12 cellular contexts compared by ENCODE assay signal in the genomic region with DNA sequence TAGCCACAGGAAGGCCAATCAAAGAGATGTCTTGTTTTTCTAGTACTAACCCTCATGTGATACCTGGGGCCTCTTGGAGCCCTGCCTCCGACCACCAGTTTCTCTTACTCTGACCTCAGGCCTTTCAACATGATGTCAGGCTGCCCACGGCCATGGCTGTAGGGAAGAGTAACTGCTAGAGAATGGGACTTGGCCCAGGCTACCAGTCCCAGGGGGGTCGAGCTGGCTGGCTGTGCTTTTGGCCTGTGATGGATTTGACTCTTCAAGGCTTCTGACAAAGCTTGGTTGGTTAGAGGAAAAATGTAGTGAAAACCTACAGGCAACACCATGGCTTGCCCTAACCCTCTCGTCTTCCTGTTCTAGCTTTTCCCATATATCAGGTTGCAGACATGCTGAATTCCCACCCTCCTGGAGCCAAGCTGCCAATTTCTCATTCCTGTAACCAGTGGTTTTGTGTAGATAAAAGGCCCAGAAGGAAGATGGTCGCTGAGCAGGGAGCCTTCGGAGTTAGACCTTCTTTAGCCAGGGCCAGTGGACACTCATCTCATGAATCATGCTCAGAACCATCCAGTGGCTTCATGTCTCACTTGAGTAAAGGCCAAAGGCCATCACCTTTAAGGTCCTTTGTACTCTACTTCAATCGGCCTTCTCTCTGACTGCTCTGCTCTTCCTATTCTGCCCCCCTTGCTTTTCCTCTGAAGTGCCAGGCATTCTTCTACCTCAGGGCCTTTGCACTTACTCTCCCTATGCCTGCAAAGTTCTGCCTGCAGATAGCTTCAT. TPM values are rescaled to one million over a fixed set of nuclear protein-coding genes. Genes with fewer than 3 reads are reported as not detected.
DNase-seq lines count a peak whose midpoint lies in the region; ATAC-seq and TF ChIP-seq lines count a peak whose summit lies in the region.
"Had no signal": no experiment of that assay in that cellular context is flagged by ENCODE, and none has a peak within 500 bp of the region (broad histone marks: within the 10 kb centered on the region; RNA-seq: fewer than 3 reads in every experiment).

No MANE protein-coding gene starts in this region.

- no peak overlapping the region for H2BK15ac ChIP-seq in IMR-90 (ENCODE audit: low read depth, low read length)

- peak overlapping the region; percentile 65 for H2BK5ac ChIP-seq in IMR-90 (ENCODE audit: low read depth, low read length, poor library complexity, severe bottlenecking)

- H4K8ac ChIP-seq in IMR-90 (ENCODE audit: low read depth in 2 of 2, low read length in 2 of 2): peak overlapping the region in 1 of 2 experiments; percentile 22; a peak in 1 of 4 replicates

- no peak overlapping the region for H3K9ac ChIP-seq in IMR-90 (ENCODE audit: low read depth, low read length)

- peaks cover 24% of the 10 kb centered on the region for H3K9me1 ChIP-seq in IMR-90 (ENCODE audit: insufficient read depth, low read length)

- H2BK120ac ChIP-seq in IMR-90 (ENCODE audit: low read depth, low read length): no peak overlapping the region

- H3K56ac ChIP-seq in IMR-90 (ENCODE audit: extremely low read depth, insufficient read depth, low read length): no peak overlapping the region

- H3K9me3 Mint-ChIP-seq in CD4-positive, alpha-beta memory T cell: no peaks in the 10 kb centered on the region
- H3K9me3 Mint-ChIP-seq: CD8-positive, alpha-beta memory T cell; T-cell had no signal

- H4K20me1 ChIP-seq in IMR-90 (ENCODE audit: insufficient read depth, low read length): peaks cover 23% of the 10 kb centered on the region

- CTCF ChIA-PET in CD4-positive, alpha-beta memory T cell (lab: Charles Lee; ENCODE audit: partially characterized antibody): interaction anchor here (0.6 kb wide), 1 partner anchor 62 kb away, joined by 3 read pairs; no protein-coding TSS in a partner anchor
- CTCF ChIA-PET in IMR-90 (lab: Yijun Ruan, JAX): no interaction called here

- H3K9me3 ChIP-seq in CD4-positive, alpha-beta memory T cell (ENCODE audit: control insufficient read depth in 1 of 2, low read length in 2 of 2): no peaks in the 10 kb centered on the region
- H3K9me3 ChIP-seq in IMR-90 (ENCODE audit: control insufficient read depth, insufficient read depth, low read length) (no peaks in the 10 kb centered on the region), breast epithelium (no peaks in the 10 kb centered on the region)

- H3K4me3 ChIP-seq in CD4-positive, alpha-beta memory T cell (ENCODE audit: low read length in 2 of 2): no peak overlapping the region
- H3K4me3 ChIP-seq in IMR-90 (ENCODE audit: insufficient read depth, low read depth, low read length) (no peak overlapping the region), choroid plexus epithelial cell (ENCODE audit: low read depth, low read length) (no peak overlapping the region), breast epithelium (no peak overlapping the region)

- TF ChIP-seq RAD21 in IMR-90 (IDR thresholded peaks at IDR 0.05; ENCODE audit: low read length): no peak

- peak overlapping the region; percentile 33; the same call in 1 of the 2 replicates for H3K4ac ChIP-seq in IMR-90 (ENCODE audit: low read depth, low read length)

- H3K14ac ChIP-seq in IMR-90 (replicated peaks; ENCODE audit: low read depth, low read length): peak overlapping the region; percentile 49

- peaks cover 22 to 64% of the 10 kb centered on the region in 2 experiments for H3K79me1 ChIP-seq in IMR-90 (ENCODE audit: low read depth in 1 of 2, low read length in 2 of 2)

- peak; percentile 74 for ATAC-seq in IMR-90 (ENCODE audit: low read depth)
- ATAC-seq: T-cell had no signal

- 42% methylated on average over 4 of the region's 7 CpGs; no CpG with 5 or more reads in 1 of the 2 experiments for WGBS in IMR-90 (ENCODE audit: extremely low coverage in 2 of 2, insufficient read length in 1 of 2), 2 experiments

- H3K27me3 ChIP-seq in CD4-positive, alpha-beta memory T cell (ENCODE audit: insufficient read depth, low read length): no peaks in the 10 kb centered on the region
- H3K27me3 ChIP-seq in IMR-90 (ENCODE audit: control insufficient read depth, insufficient read depth, low read length) (no peaks in the 10 kb centered on the region), breast epithelium (no peaks in the 10 kb centered on the region)

- peak overlapping the region; percentile 3; the same call in 1 of the 2 replicates for H4K5ac ChIP-seq in IMR-90 (ENCODE audit: low read depth, low read length)

- H4K91ac ChIP-seq in IMR-90 (ENCODE audit: insufficient read depth, low read depth, low read length): 0 out of 2 replicates have a peak overlapping the region, but pooled peaks have one; percentile 2

- peaks cover 25 to 28% of the 10 kb centered on the region in 2 donors for H3K36me3 Mint-ChIP-seq in CD4-positive, alpha-beta memory T cell

- peak overlapping the region; percentile 49 for H2AK9ac ChIP-seq in IMR-90 (replicated peaks; ENCODE audit: low read depth, low read length, poor library complexity)

- BruUV-seq in IMR-90 (replicated peaks; lab: Mats Ljungman, UMichigan): no TSS peak

- in situ Hi-C loops in IMR-90 (cut with MboI; ENCODE audit: low sequenced_read_pairs): no loop called here
- in situ Hi-C loops in GM13977 (cut with MboI; ENCODE audit: low pct_unique_long_range_greater_than_20kb, low sequenced_read_pairs, unreplicated experiment): no loop called here

- POLR2A ChIA-PET in CD4-positive, alpha-beta memory T cell (lab: Charles Lee; ENCODE audit: partially characterized antibody): no interaction called here
- POLR2A ChIA-PET in IMR-90 (lab: Charles Lee; ENCODE audit: unreplicated experiment): no interaction called here

- peak overlapping the region; percentile 20; the same call in 1 of the 2 replicates for H2AK5ac ChIP-seq in IMR-90 (ENCODE audit: low read depth, low read length)

- no peaks in the 10 kb centered on the region for H3K4me1 ChIP-seq in CD4-positive, alpha-beta memory T cell (ENCODE audit: insufficient read depth, low read length)
- peaks cover 17% of the 10 kb centered on the region for H3K4me1 ChIP-seq in IMR-90 (ENCODE audit: control insufficient read depth, insufficient read depth, low read length)
- H3K4me1 ChIP-seq in breast epithelium: no peaks in the 10 kb centered on the region

- H3K4me3 Mint-ChIP-seq in CD4-positive, alpha-beta memory T cell: no peak overlapping the region
- H3K4me3 Mint-ChIP-seq: CD8-positive, alpha-beta memory T cell; T-cell had no signal

- no peak overlapping the region; the same call in 1 of the 2 replicates for H3K18ac ChIP-seq in IMR-90 (ENCODE audit: low read depth, low read length)

- TF ChIP-seq POLR2A in IMR-90 (IDR thresholded peaks at IDR 0.05; ENCODE audit: low read depth, low read length) (no peak), breast epithelium (IDR thresholded peaks at IDR 0.05) (no peak)

- no peak overlapping the region for H2BK20ac ChIP-seq in IMR-90 (ENCODE audit: low read depth, low read length)

- H3K4me2 ChIP-seq in IMR-90 (ENCODE audit: low read depth, low read length): no peak overlapping the region

- H3K23ac ChIP-seq in IMR-90 (ENCODE audit: low read depth, low read length): no peak overlapping the region

- peaks cover 5 to 24% (median 21%) of the 10 kb centered on the region in 4 donors for H3K4me1 Mint-ChIP-seq in CD4-positive, alpha-beta memory T cell

- DNase-seq in CD4-positive, alpha-beta memory T cell: no peak
- DNase-seq in IMR-90 (peak; percentile 83), choroid plexus epithelial cell (ENCODE audit: low read depth) (peak; percentile 88), posterior vena cava (ENCODE audit: low spot score) (peak; percentile 81), OCI-M1 (lab: John Stamatoyannopoulos, UW) (no peak), breast epithelium (ENCODE audit: low spot score in 2 of 2) (no peak), D341Med (ENCODE audit: low spot score) (no peak), GM13977 (ENCODE audit: low spot score) (no peak)
- DNase-seq: anterior cingulate cortex; CD8-positive, alpha-beta memory T cell; NCI-H2081 treated with DMSO at 0.1 percent for 48 hours; T-cell had no signal

- no peaks in the 10 kb centered on the region for H3K27me3 Mint-ChIP-seq in CD4-positive, alpha-beta memory T cell
- H3K27me3 Mint-ChIP-seq: CD8-positive, alpha-beta memory T cell; T-cell had no signal

- TF ChIP-seq CTCF in IMR-90 (conservative IDR thresholded peaks at IDR 0.05; ENCODE audit: low read depth, low read length) (no peak), choroid plexus epithelial cell (conservative IDR thresholded peaks at IDR 0.05; ENCODE audit: low read depth, low read length) (no peak), breast epithelium (IDR thresholded peaks at IDR 0.05) (no peak), GM13977 (IDR thresholded peaks at IDR 0.05; ENCODE audit: extremely low read depth, insufficient read depth, missing control alignments) (no peak)

- H3K27ac ChIP-seq in CD4-positive, alpha-beta memory T cell (ENCODE audit: low read depth, low read length): no peak overlapping the region
- H3K27ac ChIP-seq in IMR-90 (ENCODE audit: insufficient read depth, low read length): peak overlapping the region; percentile 34
- H3K27ac ChIP-seq in breast epithelium: peak overlapping the region in 1 of 2 donors; percentile 69

- H2AFZ ChIP-seq in IMR-90 (replicated peaks; ENCODE audit: low read length, poor library complexity): no peak overlapping the region

- H3K36me3 ChIP-seq in CD4-positive, alpha-beta memory T cell (ENCODE audit: insufficient read depth, low read length): peaks cover 6% of the 10 kb centered on the region
- peaks cover 13% of the 10 kb centered on the region for H3K36me3 ChIP-seq in IMR-90 (ENCODE audit: control insufficient read depth, insufficient read depth, low read length)
- H3K36me3 ChIP-seq in breast epithelium: no peaks in the 10 kb centered on the region

- intact Hi-C loops in CD4-positive, alpha-beta memory T cell (cut with micrococcal nuclease): no loop called here
- intact Hi-C loops in IMR-90 (cut with micrococcal nuclease): no loop called here
- intact Hi-C loops in posterior vena cava (cut with DNase I): no loop called here
- intact Hi-C loops in breast epithelium (cut with DNase I; ENCODE audit: low total_unique reads): no loop called here

- peak overlapping the region in 4 of 7 donors; percentile 5 to 61 (median 31) for H3K27ac Mint-ChIP-seq in CD4-positive, alpha-beta memory T cell
- H3K27ac Mint-ChIP-seq: T-cell had no signal

- dilution Hi-C loops in IMR-90 (cut with HindIII; ENCODE audit: low sequenced_read_pairs, unreplicated experiment): no loop called here

RNA-seq across cellular contexts. Expression of a gene that starts 19.7 kb away (rescaled TPM):
- 10 to 100 TPM; 20.5 to 22.0 TPM for total RNA-seq in CD4-positive, alpha-beta memory T cell
- polyA plus RNA-seq in CD4-positive, alpha-beta memory T cell: 10 to 100 TPM in 1 of 2 donors, 1 to 10 TPM in 1; 2.0 to 12.6 TPM
- total RNA-seq in IMR-90 (2012; rRNA removed): 2.2 TPM in 2 replicates
- 10.0 and 11.0 TPM in 2 replicates for polyA plus RNA-seq in IMR-90 (2012; rRNA removed)
- 6.7 and 10.8 TPM in 2 replicates for polyA plus RNA-seq in IMR-90 (2012; cell fraction: cytosol; rRNA removed)
- polyA plus RNA-seq in IMR-90 (2012; cell fraction: nucleus; rRNA removed; ENCODE audit: low replicate concordance): 15.7 and 18.1 TPM in 2 replicates
- total RNA-seq in posterior vena cava: 10 to 100 TPM; 10.4 to 11.3 TPM
- 1 to 10 TPM; 6.2 to 9.1 (median 8.6) TPM for total RNA-seq in breast epithelium

RNA-seq across cellular contexts. Expression of a gene that starts 20.9 kb away (rescaled TPM):
- total RNA-seq in CD4-positive, alpha-beta memory T cell: 10 to 100 TPM; 54.9 to 60.0 TPM
- polyA plus RNA-seq in CD4-positive, alpha-beta memory T cell: 10 to 100 TPM; 69.9 to 72.3 TPM
- 126 and 157 TPM in 2 replicates for total RNA-seq in IMR-90 (2012; rRNA removed)
- polyA plus RNA-seq in IMR-90 (2012; rRNA removed): 142 and 155 TPM in 2 replicates
- polyA plus RNA-seq in IMR-90 (2012; cell fraction: cytosol; rRNA removed): 97.3 and 131 TPM in 2 replicates
- polyA plus RNA-seq in IMR-90 (2012; cell fraction: nucleus; rRNA removed; ENCODE audit: low replicate concordance): 83.9 and 84.0 TPM in 2 replicates
- total RNA-seq in posterior vena cava: 100 to 1,000 TPM; 102 to 107 TPM
- total RNA-seq in breast epithelium: 100 to 1,000 TPM in 1 of 3 donors, 10 to 100 TPM in 2; 84.9 to 110 (median 92.5) TPM

Comparison
In these comparisons a context has a peak if more than half of its experiments do, and no peak if none do; other contexts are left out.
1. DNase-seq: peak in IMR-90 (single experiment), choroid plexus epithelial cell (single experiment) and posterior vena cava (single experiment); none in CD4-positive, alpha-beta memory T cell (0 of 5), OCI-M1 (single experiment), breast epithelium (0 of 2), D341Med (single experiment) and GM13977 (single experiment).